In genomic region chr6:28206527-28207243, GRCh38 we compare ENCODE assay signal across 13 cellular contexts. TPM values are rescaled to one million over a fixed set of nuclear protein-coding genes. Genes with fewer than 3 reads are reported as not detected.
DNase-seq lines count a peak whose midpoint lies in the region; ATAC-seq, FAIRE-seq and TF ChIP-seq lines count a peak whose summit lies in the region.
"Had no signal": no experiment of that assay in that cellular context is flagged by ENCODE, and none has a peak within 500 bp of the region (broad histone marks: within the 10 kb centered on the region; RNA-seq: fewer than 3 reads in every experiment).

No MANE protein-coding gene starts in this region.

- H3K9me3 ChIP-seq in kidney (ENCODE audit: control insufficient read depth in 1 of 2, low read length in 2 of 2) (peaks cover 5% of the 10 kb centered on the region in 2 donors), WERI-Rb-1 (ENCODE audit: severe bottlenecking) (peaks cover 3% of the 10 kb centered on the region)

- H3K36me3 ChIP-seq in kidney (ENCODE audit: control insufficient read depth in 1 of 2, insufficient read depth in 2 of 2, low read length in 2 of 2) (no peaks in the 10 kb centered on the region), WERI-Rb-1 (no peaks in the 10 kb centered on the region)

- no peak overlapping the region for H3K9ac ChIP-seq in kidney (ENCODE audit: low read length in 2 of 2)

- TF ChIP-seq CTCF in type B pancreatic cell (conservative IDR thresholded peaks at IDR 0.05) (no peak), kidney (IDR thresholded peaks at IDR 0.05; ENCODE audit: borderline replicate concordance, extremely low read depth, insufficient read depth) (no peak), WERI-Rb-1 (IDR thresholded peaks at IDR 0.05; ENCODE audit: low read depth, low read length) (no peak)

- H3K4me3 Mint-ChIP-seq in activated T-cell treated with anti-CD3 and anti-CD28 coated beads, Interleukin-2, amount 50 U/mL, for 72 hours: peak overlapping the region; percentile 94
- H3K4me3 Mint-ChIP-seq in activated T-helper 17 cell treated with anti-CD3 and anti-CD28 coated beads, Interleukin-2, amount 50 U/mL, for 72 hours: peak overlapping the region; percentile 71
- H3K4me3 Mint-ChIP-seq in type B pancreatic cell: peak overlapping the region; percentile 98

- peaks cover 23% of the 10 kb centered on the region for H3K4me1 Mint-ChIP-seq in activated T-cell treated with anti-CD3 and anti-CD28 coated beads, Interleukin-2, amount 50 U/mL, for 72 hours (ENCODE audit: low read depth)
- peaks cover 6% of the 10 kb centered on the region for H3K4me1 Mint-ChIP-seq in activated T-helper 17 cell treated with anti-CD3 and anti-CD28 coated beads, Interleukin-2, amount 50 U/mL, for 72 hours
- peaks cover 15% of the 10 kb centered on the region for H3K4me1 Mint-ChIP-seq in type B pancreatic cell (ENCODE audit: unreplicated experiment)

- H3K27me3 ChIP-seq in WERI-Rb-1 (ENCODE audit: insufficient read depth, low read depth, severe bottlenecking): no peaks in the 10 kb centered on the region

- H3K27me3 Mint-ChIP-seq in activated T-cell treated with anti-CD3 and anti-CD28 coated beads, Interleukin-2, amount 50 U/mL, for 72 hours (ENCODE audit: low read depth): peaks cover 75% of the 10 kb centered on the region
- peaks cover 50% of the 10 kb centered on the region for H3K27me3 Mint-ChIP-seq in activated T-helper 17 cell treated with anti-CD3 and anti-CD28 coated beads, Interleukin-2, amount 50 U/mL, for 72 hours
- H3K27me3 Mint-ChIP-seq in type B pancreatic cell: peaks cover 90% of the 10 kb centered on the region

- DNase-seq in activated T-cell treated with anti-CD3 and anti-CD28 coated beads, Interleukin-2, amount 50 U/mL, for 72 hours: no peak
- no peak for DNase-seq in activated T-cell treated with anti-CD3 and anti-CD28 coated beads, Interleukin-2, amount 50 U/mL, for 1 hour
- DNase-seq in iPS-NIHi11 (ENCODE audit: low spot score) (peak; percentile 24), type B pancreatic cell (ENCODE audit: extremely low spot score, unreplicated experiment) (no peak), kidney (no peak), H54 (ENCODE audit: insufficient read length, low spot score) (no peak), WERI-Rb-1 (no peak)
- DNase-seq: dorsolateral prefrontal cortex; naive thymus-derived CD8-positive, alpha-beta T cell; NCI-H146; stimulated activated CD4-positive, alpha-beta T cell treated with anti-CD3 and anti-CD28 coated beads, Interleukin-2, amount 100 ng/mL, for 48 hours had no signal

- H3K9me3 Mint-ChIP-seq in activated T-cell treated with anti-CD3 and anti-CD28 coated beads, Interleukin-2, amount 50 U/mL, for 72 hours: peaks cover 0 to 1% of the 10 kb centered on the region in 2 donors
- H3K9me3 Mint-ChIP-seq in activated T-helper 17 cell treated with anti-CD3 and anti-CD28 coated beads, Interleukin-2, amount 50 U/mL, for 72 hours: no peaks in the 10 kb centered on the region
- H3K9me3 Mint-ChIP-seq in type B pancreatic cell: peaks cover 4% of the 10 kb centered on the region

- peaks cover under 1 to 8% of the 10 kb centered on the region in 2 donors for H3K36me3 Mint-ChIP-seq in activated T-cell treated with anti-CD3 and anti-CD28 coated beads, Interleukin-2, amount 50 U/mL, for 72 hours (ENCODE audit: insufficient read depth in 2 of 2)
- H3K36me3 Mint-ChIP-seq in activated T-helper 17 cell treated with anti-CD3 and anti-CD28 coated beads, Interleukin-2, amount 50 U/mL, for 72 hours (ENCODE audit: low read depth): peaks cover 6% of the 10 kb centered on the region
- H3K36me3 Mint-ChIP-seq in type B pancreatic cell: no peaks in the 10 kb centered on the region

- H3K27ac ChIP-seq in kidney (ENCODE audit: low read depth in 2 of 2, low read length in 2 of 2) (no peak overlapping the region), WERI-Rb-1 (no peak overlapping the region)
- H3K27ac ChIP-seq: dorsolateral prefrontal cortex had no signal

- TF ChIP-seq POLR2A in H54 (IDR thresholded peaks at IDR 0.05; ENCODE audit: low read depth, low read length): no peak

- intact Hi-C loops in kidney (cut with DNase I): no loop called here

- H3K4me3 ChIP-seq in kidney (ENCODE audit: low read length in 2 of 2) (no peak overlapping the region), WERI-Rb-1 (ENCODE audit: low read depth, low read length) (no peak overlapping the region)

- FAIRE-seq in kidney (lab: Jason Lieb, UNC): no peak
- FAIRE-seq in H54 (lab: Jason Lieb, UNC): no peak

- H3K4me1 ChIP-seq in kidney (ENCODE audit: control insufficient read depth in 1 of 2, insufficient read depth in 1 of 2, low read depth in 1 of 2, low read length in 2 of 2): no peaks in the 10 kb centered on the region

- H3K27ac Mint-ChIP-seq in activated T-cell treated with anti-CD3 and anti-CD28 coated beads, Interleukin-2, amount 50 U/mL, for 72 hours: no peak overlapping the region
- H3K27ac Mint-ChIP-seq in activated T-helper 17 cell treated with anti-CD3 and anti-CD28 coated beads, Interleukin-2, amount 50 U/mL, for 72 hours: no peak overlapping the region
- H3K27ac Mint-ChIP-seq in type B pancreatic cell: no peak overlapping the region
- H3K27ac Mint-ChIP-seq: activated naive CD4-positive, alpha-beta T cell treated with anti-CD3 and anti-CD28 coated beads for 36 hours had no signal

- ATAC-seq in activated T-cell treated with anti-CD3 and anti-CD28 coated beads, Interleukin-2, amount 50 U/mL, for 72 hours (replicated peaks in 1 of 2): no peak
- ATAC-seq in activated T-helper 17 cell treated with anti-CD3 and anti-CD28 coated beads, Interleukin-2, amount 50 U/mL, for 72 hours (replicated peaks): no peak

RNA-seq across cellular contexts. Expression of gene ZSCAN9, which starts 18.4 kb away (rescaled TPM):
- total RNA-seq in activated T-cell treated with anti-CD3 and anti-CD28 coated beads, Interleukin-2, amount 50 U/mL, for 72 hours: 1 to 10 TPM; 7.5 to 9.2 TPM
- total RNA-seq in activated T-helper 17 cell treated with anti-CD3 and anti-CD28 coated beads, Interleukin-2, amount 50 U/mL, for 72 hours: 1 to 10 TPM; 1.0 to 1.8 TPM
- total RNA-seq in type B pancreatic cell (ENCODE audit: low replicate concordance): 16.5 and 27.1 TPM in 2 replicates
- total RNA-seq in kidney: 15.6 TPM
- 8.1 TPM for polyA plus RNA-seq in kidney (ENCODE audit: insufficient read depth, low read depth, low replicate concordance)

RNA-seq across cellular contexts. Expression of gene ZKSCAN4, which starts 45.4 kb away (rescaled TPM):
- total RNA-seq in activated T-cell treated with anti-CD3 and anti-CD28 coated beads, Interleukin-2, amount 50 U/mL, for 72 hours: 1 to 10 TPM; 5.1 to 7.6 TPM
- total RNA-seq in activated T-helper 17 cell treated with anti-CD3 and anti-CD28 coated beads, Interleukin-2, amount 50 U/mL, for 72 hours: 1 to 10 TPM; 1.6 to 1.7 TPM
- total RNA-seq in type B pancreatic cell (ENCODE audit: low replicate concordance): 7.8 TPM in 2 replicates
- total RNA-seq in kidney: 7.4 TPM
- 3.9 TPM for polyA plus RNA-seq in kidney (ENCODE audit: insufficient read depth, low read depth, low replicate concordance)

RNA-seq across cellular contexts. Expression of gene NKAPL, which starts 52.4 kb away (rescaled TPM):
- total RNA-seq in activated T-cell treated with anti-CD3 and anti-CD28 coated beads, Interleukin-2, amount 50 U/mL, for 72 hours: under 1 TPM in 1 of 2 donors, not detected in 1; 0.14 TPM
- under 1 TPM in 1 of 2 donors, not detected in 1; 0.21 TPM for total RNA-seq in activated T-helper 17 cell treated with anti-CD3 and anti-CD28 coated beads, Interleukin-2, amount 50 U/mL, for 72 hours
- total RNA-seq in type B pancreatic cell (ENCODE audit: low replicate concordance) (0.55 TPM in 1 of 2 replicates, not detected in the other), kidney (1.2 TPM)
- polyA plus RNA-seq in kidney (ENCODE audit: insufficient read depth, low read depth, low replicate concordance): 1.7 TPM
